In genomic region chr17:68613739-68614298, GRCh38 we compare ENCODE assay signal across 8 cellular contexts. TPM values are rescaled to one million over a fixed set of nuclear protein-coding genes. Genes with fewer than 3 reads are reported as not detected.
A peak's percentile ranks its signal among the peaks of the same experiment; 100 is the strongest.
DNase-seq lines count a peak whose midpoint lies in the region; ATAC-seq and TF ChIP-seq lines count a peak whose summit lies in the region.

No MANE protein-coding gene starts in this region.

- DNase-seq in ACHN (peak; percentile 65), GM12864 (ENCODE audit: low read depth) (peak; percentile 19), NCI-H1092 treated with DMSO at 0.1 percent for 48 hours (lab: John Stamatoyannopoulos, UW) (peak; percentile 38), SW 1271 (lab: John Stamatoyannopoulos, UW) (peak; percentile 1 to 45), germinal center (ENCODE audit: low spot score) (peak; percentile 26), sciatic nerve (ENCODE audit: low spot score) (no peak)

- intact Hi-C loops in sciatic nerve (cut with DNase I): no loop called here

- H3K4me3 ChIP-seq in GM12864 (ENCODE audit: low read depth, low read length): no peak overlapping the region

- TF ChIP-seq CTCF in GM12864 (IDR thresholded peaks at IDR 0.05; ENCODE audit: low read depth, low read length, missing control alignments): peak; percentile 83

- ATAC-seq in sciatic nerve (peak; percentile 81), HG03135 (IDR thresholded peaks at IDR 0.05; ENCODE audit: unreplicated experiment) (no peak), HG02852 (IDR thresholded peaks at IDR 0.05; ENCODE audit: unreplicated experiment) (no peak)

- in situ Hi-C loops in ACHN (cut with HindIII; ENCODE audit: low pct_ligation_motif_present, low pct_unique_long_range_greater_than_20kb, low sequenced_read_pairs): no loop called here

RNA-seq across cellular contexts. Expression of gene FAM20A, which starts 12.7 kb away (rescaled TPM):
- 56.5 TPM for total RNA-seq in sciatic nerve
